In the genomic region with DNA sequence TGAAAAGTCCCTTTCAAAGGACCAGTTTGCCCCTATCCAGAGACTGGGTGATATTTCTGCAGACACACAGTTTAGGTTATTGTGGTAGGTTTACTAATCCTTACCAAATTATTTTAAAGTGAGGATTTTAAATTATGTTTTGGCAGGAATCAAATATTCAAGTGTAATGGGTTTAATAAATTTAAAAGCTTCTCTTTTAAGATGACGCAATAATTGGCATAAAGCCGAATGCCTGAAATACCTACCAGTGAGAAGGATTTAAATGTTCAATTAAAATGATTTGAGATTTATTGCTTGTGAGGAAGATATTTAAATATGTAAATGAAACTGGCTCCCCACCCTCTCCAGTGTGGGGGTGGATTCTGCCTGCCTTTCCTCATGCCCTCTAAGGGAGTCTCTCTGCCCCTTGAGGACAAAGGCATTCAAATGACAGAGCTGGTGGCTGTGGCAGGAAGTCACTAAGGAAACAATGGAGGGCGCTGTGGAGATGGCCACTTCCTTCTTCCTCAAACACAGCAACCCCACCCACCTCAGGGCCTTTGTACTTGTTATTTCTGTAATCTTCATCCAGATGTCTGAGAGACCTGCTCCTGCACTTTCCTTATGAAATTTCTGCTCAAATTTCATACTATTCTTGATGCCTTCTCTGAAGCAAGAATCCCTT, we compare ENCODE assay signal across 8 cellular contexts.
DNase-seq lines count a peak whose midpoint lies in the region; ATAC-seq and TF ChIP-seq lines count a peak whose summit lies in the region.

No MANE protein-coding gene starts in this region.

- TF ChIP-seq CTCF in GM12874 (IDR thresholded peaks at IDR 0.05; ENCODE audit: insufficient read depth, low read depth, low read length), result peak; percentile 13; the same call in 1 of the 2 replicates

- ATAC-seq in GM18858 (IDR thresholded peaks at IDR 0.05; ENCODE audit: unreplicated experiment) (no peak), HG03280 (IDR thresholded peaks at IDR 0.05; ENCODE audit: unreplicated experiment) (no peak)

- DNase-seq in NCI-H69 (lab: John Stamatoyannopoulos, UW), result peak; percentile 41
- DNase-seq in activated T-helper 1 cell treated with anti-CD3 and anti-CD28 coated beads, Interleukin-2, amount 50 U/mL, for 16 hours (ENCODE audit: low read depth in 1 of 2, low spot score in 1 of 2), result peak; percentile 5 to 6
- peak; percentile 20 for DNase-seq in iris pigment epithelial cell (ENCODE audit: low read depth)
- no peak for DNase-seq in SHP77 treated with DMSO at 0.1 percent for 48 hours (lab: John Stamatoyannopoulos, UW)
- DNase-seq in NCI-H128 (lab: John Stamatoyannopoulos, UW; ENCODE audit: unreplicated experiment), result no peak

Comparison
In these comparisons a context has a peak if more than half of its experiments do, and no peak if none do; other contexts are left out.
1. DNase-seq: peak in NCI-H69 (single experiment), activated T-helper 1 cell treated with anti-CD3 and anti-CD28 coated beads, Interleukin-2, amount 50 U/mL, for 16 hours (2 of 2) and iris pigment epithelial cell (single experiment); none in SHP77 treated with DMSO at 0.1 percent for 48 hours (single experiment) and NCI-H128 (single experiment).